ENCODE assay signal across 26 cellular contexts in genomic region chr4:15797320-15797719, GRCh38.
"Had no signal": no experiment of that assay in that cellular context is flagged by ENCODE, and none has a peak within 500 bp of the region (broad histone marks: within the 10 kb centered on the region; RNA-seq: fewer than 3 reads in every experiment).

No MANE protein-coding gene starts in this region.

- H3K4me3 ChIP-seq: MG63, PC-9, SK-N-MC had no signal

- ATAC-seq: activated T-cell treated with anti-CD3 and anti-CD28 coated beads, Interleukin-2, amount 50 U/mL, for 4 hours; activated T-helper 17 cell treated with anti-CD3 and anti-CD28 coated beads, Interleukin-2, amount 50 U/mL, for 72 hours; Right ventricle myocardium inferior had no signal

- H3K36me3 ChIP-seq: MG63 had no signal

- H2AFZ ChIP-seq: PC-9 had no signal

- H3K27ac ChIP-seq: PC-9, SK-N-MC, VCaP had no signal

- H3K9me3 ChIP-seq: MG63 had no signal

- DNase-seq: activated CD4-positive, alpha-beta memory T cell treated with anti-CD3 and anti-CD28 coated beads for 36 hours; activated CD4-positive, alpha-beta T cell treated with anti-CD3 and anti-CD28 coated beads, Interleukin-2, amount 10 ng/mL, durations not matched to agents 7 days and 5 days; activated CD4-positive, CD25-positive, alpha-beta regulatory T cell; activated CD8-positive, alpha-beta memory T cell treated with anti-CD3 and anti-CD28 coated beads for 24 hours; activated gamma-delta T cell treated with Interleukin-2 at 50 U/mL for 16 hours; activated naive CD4-positive, alpha-beta T cell treated with anti-CD3 and anti-CD28 coated beads, Interleukin-2, amount 50 U/mL, for 16 hours; activated T-cell treated with anti-CD3 and anti-CD28 coated beads, Interleukin-2, amount 50 U/mL, for 4 hours; amygdala; cerebellar nuclear complex; MG63; MV-4-11; NCI-H1092 treated with DMSO at 0.1 percent for 48 hours; NCI-H1417 treated with DMSO at 0.1 percent for 48 hours; NCI-H1694; NCI-H2029; NCI-H345; NCI-H510A; NCI-H526 treated with DMSO at 0.1 percent for 48 hours; NCI-H82; NK-92 treated with Interleukin-12 subunit alpha and Interleukin-12 subunit beta, amount 100 ng/mL, for 24 hours; PC-9; T-helper 1 cell had no signal

- H3K4me2 ChIP-seq: PC-9 had no signal
